28 cellular contexts compared by ENCODE assay signal in genomic region chr3:39296197-39297077, GRCh38. TPM values are rescaled to one million over a fixed set of nuclear protein-coding genes. Genes with fewer than 3 reads are reported as not detected.
DNase-seq lines count a peak whose midpoint lies in the region; ATAC-seq, FAIRE-seq and TF ChIP-seq lines count a peak whose summit lies in the region.
"Had no signal": no experiment of that assay in that cellular context is flagged by ENCODE, and none has a peak within 500 bp of the region (broad histone marks: within the 10 kb centered on the region; RNA-seq: fewer than 3 reads in every experiment).

No MANE protein-coding gene starts in this region.

- H2AFZ ChIP-seq in DND-41 (ENCODE audit: low read depth, low read length) (0 out of 2 replicates have a peak overlapping the region, but pooled peaks have one; percentile 6), Loucy (ENCODE audit: low read length) (peak overlapping the region; percentile 24; the same call in 1 of the 2 replicates)
- H2AFZ ChIP-seq: GM23338 had no signal

- H3K27ac Mint-ChIP-seq in neural crest cell (ENCODE audit: unreplicated experiment) = peak overlapping the region; percentile 57
- H3K27ac Mint-ChIP-seq: GM23338 had no signal

- peaks cover 14% of the 10 kb centered on the region for H3K27me3 Mint-ChIP-seq in neural crest cell (ENCODE audit: low read depth)

- H3F3A ChIP-seq in Loucy (ENCODE audit: low read depth) = no peaks in the 10 kb centered on the region

- no peak for DNase-seq in DND-41
- no peak for DNase-seq in GM12891 (ENCODE audit: insufficient read length, low spot score)
- DNase-seq in neural crest cell (ENCODE audit: low read depth, low spot score) = no peak
- no peak for DNase-seq in HAP-1 (ENCODE audit: low spot score in 2 of 2)
- DNase-seq in tibial nerve (ENCODE audit: low spot score in 2 of 2) = no peak
- DNase-seq in NOMO-1 treated with dmso at 0.1 percent for 144 hours (lab: John Stamatoyannopoulos, UW; ENCODE audit: unreplicated experiment) = no peak
- DNase-seq: AML-193; C1 segment of cervical spinal cord; CD8-positive, alpha-beta memory T cell; DMS 273 treated with DMSO at 0.1 percent for 48 hours; HCEC 1CT; IMR-90; NCI-H1092; NCI-H1417 treated with DMSO at 0.1 percent for 48 hours; NCI-H187; NCI-H2081 treated with DMSO at 0.1 percent for 48 hours; NCI-H2171; NCI-H226; NCI-H510A; NCI-H69; SHP77 treated with DMSO at 0.1 percent for 48 hours had no signal

- no peak overlapping the region for H3K9ac ChIP-seq in DND-41 (ENCODE audit: low read depth, low read length)
- H3K9ac ChIP-seq in Loucy (ENCODE audit: low read depth, low read length, poor library complexity, severe bottlenecking) = no peak overlapping the region
- H3K9ac ChIP-seq: KMS-11 had no signal

- H3K9me3 ChIP-seq in DND-41 (ENCODE audit: insufficient read depth, low read length, severe bottlenecking) (peaks cover 23% of the 10 kb centered on the region), Loucy (ENCODE audit: insufficient read depth, low read depth, low read length) (peaks cover 22% of the 10 kb centered on the region; the same call in 1 of the 2 replicates), HAP-1 (no peaks in the 10 kb centered on the region), tibial nerve (peaks cover 0 to 32% (median 2%) of the 10 kb centered on the region in 4 donors)

- peaks cover 36% of the 10 kb centered on the region for H3K4me1 ChIP-seq in DND-41 (ENCODE audit: insufficient read depth, low read length)
- H3K4me1 ChIP-seq in Loucy (ENCODE audit: insufficient read depth, low read length, poor library complexity, severe bottlenecking) = peaks cover 28% of the 10 kb centered on the region
- no peaks in the 10 kb centered on the region for H3K4me1 ChIP-seq in HAP-1
- peaks cover 0 to 6% (median 0%) of the 10 kb centered on the region in 4 donors for H3K4me1 ChIP-seq in tibial nerve
- H3K4me1 ChIP-seq: A549 had no signal

- no peaks in the 10 kb centered on the region for H3K9me2 ChIP-seq in Loucy (replicated peaks; ENCODE audit: low read depth, low read length)

- peaks cover 17% of the 10 kb centered on the region for H3K4me1 Mint-ChIP-seq in neural crest cell

- 77 to 81% methylated on average over 4 of the region's 4 CpGs for WGBS in tibial nerve, 2 donors

- no peak overlapping the region for H3K4me3 Mint-ChIP-seq in neural crest cell
- H3K4me3 Mint-ChIP-seq: CD8-positive, alpha-beta memory T cell; GM23338 had no signal

- no peak for TF ChIP-seq CTCF in DND-41 (IDR thresholded peaks at IDR 0.05; ENCODE audit: borderline replicate concordance, extremely low read depth, low read length, poor library complexity, severe bottlenecking)
- no peak for TF ChIP-seq CTCF in Loucy (conservative IDR thresholded peaks at IDR 0.05; ENCODE audit: low read length)
- no peak for TF ChIP-seq CTCF in neural crest cell (conservative IDR thresholded peaks at IDR 0.05)
- TF ChIP-seq CTCF in tibial nerve (IDR thresholded peaks at IDR 0.05) = no peak

- peaks cover 8% of the 10 kb centered on the region for H3K9me3 Mint-ChIP-seq in neural crest cell

- H3K4me3 ChIP-seq in DND-41 (ENCODE audit: low read depth in 1 of 2, low read length in 2 of 2) (no peak overlapping the region), Loucy (ENCODE audit: low read length, poor library complexity, severe bottlenecking) (no peak overlapping the region), HAP-1 (no peak overlapping the region), tibial nerve (no peak overlapping the region)
- H3K4me3 ChIP-seq: A549, GM23338 had no signal

- in situ Hi-C loops in HAP-1 (cut with MboI; ENCODE audit: low sequenced_read_pairs) = loop anchor here (10.0 to 25.0 kb wide), 2 partner anchors 112 to 184 kb away; partner anchors contain the start of genes GORASP1 and TTC21A

- no peaks in the 10 kb centered on the region for H3K27me3 ChIP-seq in DND-41 (ENCODE audit: insufficient read depth, low read length, poor library complexity)
- no peaks in the 10 kb centered on the region for H3K27me3 ChIP-seq in Loucy (ENCODE audit: insufficient read depth, low read length, poor library complexity, severe bottlenecking)
- no peaks in the 10 kb centered on the region for H3K27me3 ChIP-seq in HAP-1 (ENCODE audit: low read depth)
- H3K27me3 ChIP-seq in tibial nerve = no peaks in the 10 kb centered on the region

- no peak overlapping the region for H3K4me2 ChIP-seq in DND-41 (ENCODE audit: insufficient read depth, low read length)
- H3K4me2 ChIP-seq in Loucy (ENCODE audit: low read depth, low read length, poor library complexity, severe bottlenecking) = no peak overlapping the region
- H3K4me2 ChIP-seq: A549, GM23338, KMS-11 had no signal

- H4K20me1 ChIP-seq in DND-41 (ENCODE audit: insufficient read depth, low read length) = no peaks in the 10 kb centered on the region
- no peaks in the 10 kb centered on the region for H4K20me1 ChIP-seq in Loucy (ENCODE audit: insufficient read depth, low read length, poor library complexity, severe bottlenecking)

- no peak for ATAC-seq in DND-41 (ENCODE audit: insufficient read depth, low read depth)
- ATAC-seq: A549, GM23338, Panc1 had no signal

- no peak for TF ChIP-seq EP300 in tibial nerve (IDR thresholded peaks at IDR 0.05)

- TF ChIP-seq POLR2A in GM12891 (IDR thresholded peaks at IDR 0.05; ENCODE audit: low read depth, low read length) = no peak
- TF ChIP-seq POLR2A in tibial nerve (IDR thresholded peaks at IDR 0.05) = no peak

- H3K36me3 Mint-ChIP-seq in neural crest cell (ENCODE audit: low read depth) = peaks cover 2% of the 10 kb centered on the region

- no peak for FAIRE-seq in GM12891 (lab: Jason Lieb, UNC)
- FAIRE-seq: A549 had no signal

- H3K27ac ChIP-seq in DND-41 (ENCODE audit: low read length) (peak overlapping the region; percentile 55; the same call in 1 of the 2 replicates), tibial nerve (no peak overlapping the region)
- H3K27ac ChIP-seq: A549, KMS-11, RWPE1 had no signal

- H3K79me2 ChIP-seq in DND-41 (ENCODE audit: insufficient read depth, low read length) = no peaks in the 10 kb centered on the region
- no peaks in the 10 kb centered on the region for H3K79me2 ChIP-seq in Loucy (ENCODE audit: insufficient read depth, low read length)

- H3K36me3 ChIP-seq in DND-41 (ENCODE audit: insufficient read depth, low read length) (no peaks in the 10 kb centered on the region), Loucy (ENCODE audit: insufficient read depth, low read length) (no peaks in the 10 kb centered on the region), HAP-1 (replicated peaks) (no peaks in the 10 kb centered on the region), tibial nerve (no peaks in the 10 kb centered on the region)

TF ChIP-seq in GM12891, 5 proteins besides CTCF, POLR2A, EP300 and RAD21:
- TF ChIP-seq POU2F2 (IDR thresholded peaks at IDR 0.05; ENCODE audit: low read depth, low read length) (peak; percentile 60; the same call in 1 of the 2 replicates), POLR2AphosphoS5 (IDR thresholded peaks at IDR 0.05; ENCODE audit: low read depth, low read length) (no peak), PAX5 (IDR thresholded peaks at IDR 0.05; ENCODE audit: insufficient read depth, low read length, severe bottlenecking) (no peak), TAF1 (IDR thresholded peaks at IDR 0.05; ENCODE audit: low read depth, low read length) (no peak), SPI1 (IDR thresholded peaks at IDR 0.05; ENCODE audit: low read depth, low read length) (peak; percentile 29)

RNA-seq across cellular contexts. Expression of gene CX3CR1, which starts 16.6 kb away (rescaled TPM):
- polyA plus RNA-seq in GM12891 (2012; ENCODE audit: low read depth, missing spikeins) = 0.10 TPM
- total RNA-seq in neural crest cell = 0.26 TPM in 1 of 2 replicates, not detected in the other
- total RNA-seq in tibial nerve = 1 to 10 TPM in 3 of 4 donors, not detected in 1; 2.2 to 4.4 (median 3.1) TPM
- total RNA-seq: IMR-90 had no signal
- polyA plus RNA-seq: IMR-90 had no signal

RNA-seq across cellular contexts. Expression of gene CCR8, which starts 33.1 kb away (rescaled TPM):
- 4.6 TPM for polyA plus RNA-seq in GM12891 (2012; ENCODE audit: low read depth, missing spikeins)
- total RNA-seq in neural crest cell (not detected in 2 replicates), tibial nerve (not detected)
- total RNA-seq: GM23338, IMR-90, OCI-LY7 had no signal
- polyA plus RNA-seq: A549, IMR-90 had no signal
